ENCODE assay signal across 12 cellular contexts in genomic region chr16:15960124-15960971, GRCh38. TPM values are rescaled to one million over a fixed set of nuclear protein-coding genes. Genes with fewer than 3 reads are reported as not detected.
DNase-seq lines count a peak whose midpoint lies in the region; ATAC-seq and TF ChIP-seq lines count a peak whose summit lies in the region.
"Had no signal": no experiment of that assay in that cellular context is flagged by ENCODE, and none has a peak within 500 bp of the region (broad histone marks: within the 10 kb centered on the region; RNA-seq: fewer than 3 reads in every experiment).

No MANE protein-coding gene starts in this region.

- TF ChIP-seq CTCF in mammary epithelial cell (conservative IDR thresholded peaks at IDR 0.05 in 1 of 2, IDR thresholded peaks at IDR 0.05 in 1 of 2; ENCODE audit: extremely low read depth in 1 of 2, insufficient read depth in 1 of 2, low read depth in 1 of 2, low read length in 2 of 2) (no peak), breast epithelium (IDR thresholded peaks at IDR 0.05) (no peak), gastroesophageal sphincter (IDR thresholded peaks at IDR 0.05) (no peak)

- H3K27me3 Mint-ChIP-seq in activated CD4-positive, alpha-beta memory T cell treated with anti-CD3 and anti-CD28 coated beads for 36 hours, result no peaks in the 10 kb centered on the region

- H3K36me3 ChIP-seq in mammary epithelial cell (ENCODE audit: insufficient read depth, low read length) (no peaks in the 10 kb centered on the region), breast epithelium (no peaks in the 10 kb centered on the region), gastroesophageal sphincter (no peaks in the 10 kb centered on the region), thymus (ENCODE audit: control insufficient read depth, insufficient read depth) (no peaks in the 10 kb centered on the region)

- H3K27me3 ChIP-seq in mammary epithelial cell (ENCODE audit: insufficient read depth, low read length) (no peaks in the 10 kb centered on the region), breast epithelium (no peaks in the 10 kb centered on the region), gastroesophageal sphincter (no peaks in the 10 kb centered on the region), thymus (ENCODE audit: control insufficient read depth, insufficient read depth) (no peaks in the 10 kb centered on the region)

- peaks cover 4% of the 10 kb centered on the region for H3K4me1 ChIP-seq in mammary epithelial cell (ENCODE audit: insufficient read depth, low read length)
- H3K4me1 ChIP-seq in breast epithelium, result no peaks in the 10 kb centered on the region
- H3K4me1 ChIP-seq in gastroesophageal sphincter, result peaks cover 0 to 97% (median 48%) of the 10 kb centered on the region in 3 donors
- H3K4me1 ChIP-seq in thymus (ENCODE audit: control insufficient read depth, insufficient read depth, low read length), result peaks cover 39% of the 10 kb centered on the region

- H3K4me3 Mint-ChIP-seq in activated CD4-positive, alpha-beta memory T cell treated with anti-CD3 and anti-CD28 coated beads for 36 hours, result peak overlapping the region; percentile 78
- H3K4me3 Mint-ChIP-seq: nephron had no signal

- peaks cover 84% of the 10 kb centered on the region for H3K4me1 Mint-ChIP-seq in activated CD4-positive, alpha-beta memory T cell treated with anti-CD3 and anti-CD28 coated beads for 36 hours (ENCODE audit: low read depth)
- H3K4me1 Mint-ChIP-seq: nephron had no signal

- H4K20me1 ChIP-seq in mammary epithelial cell (ENCODE audit: insufficient read depth, low read length), result no peaks in the 10 kb centered on the region

- H3K4me2 ChIP-seq in mammary epithelial cell (ENCODE audit: insufficient read depth, low read depth, low read length), result no peak overlapping the region

- TF ChIP-seq EP300 in gastroesophageal sphincter (IDR thresholded peaks at IDR 0.05), result no peak

- in situ Hi-C loops in mammary epithelial cell (cut with MboI; ENCODE audit: low sequenced_read_pairs in 2 of 2), result loop anchor here in 1 of 2 donors (5.0 kb wide), 1 partner anchor 83 kb away; no protein-coding TSS in a partner anchor

- H3K27ac ChIP-seq in mammary epithelial cell (ENCODE audit: insufficient read depth, low read depth, low read length) (no peak overlapping the region), breast epithelium (no peak overlapping the region), gastroesophageal sphincter (peak overlapping the region in 3 of 4 donors; percentile 11 to 56 (median 55)), thymus (ENCODE audit: low read depth) (peak overlapping the region; percentile 46)

- dilution Hi-C loops in mammary epithelial cell (cut with HindIII; ENCODE audit: low sequenced_read_pairs), result no loop called here

- H2AFZ ChIP-seq in mammary epithelial cell (ENCODE audit: low read depth, low read length), result no peak overlapping the region

- H3K9ac ChIP-seq in mammary epithelial cell (ENCODE audit: insufficient read depth, low read length), result no peak overlapping the region

- H3K27ac Mint-ChIP-seq in activated CD4-positive, alpha-beta memory T cell treated with anti-CD3 and anti-CD28 coated beads for 36 hours, result peak overlapping the region; percentile 100

- TF ChIP-seq POLR2A in breast epithelium (IDR thresholded peaks at IDR 0.05), result no peak
- TF ChIP-seq POLR2A in gastroesophageal sphincter (IDR thresholded peaks at IDR 0.05), result no peak

- 84% methylated on average over 11 of the region's 12 CpGs for WGBS in mammary epithelial cell (ENCODE audit: low coverage, missing lambda C conversion rate)
- 75 to 81% methylated on average over 8 to 9 of the region's 12 CpGs for WGBS in gastroesophageal sphincter (ENCODE audit: low coverage in 1 of 2), 2 donors
- WGBS in thymus, result 87% methylated on average over 12 of the region's 12 CpGs

- CTCF ChIA-PET in mammary epithelial cell (lab: Charles Lee; ENCODE audit: low non-redundant PET), result no interaction called here
- CTCF ChIA-PET in activated CD4-positive, alpha-beta memory T cell treated with anti-CD3 and anti-CD28 coated beads for 36 hours (lab: Charles Lee), result interaction anchor here (1.1 to 2.3 kb wide), 2 partner anchors 9 to 33 kb away, joined by 3 to 12 read pairs; no protein-coding TSS in a partner anchor

- DNase-seq in mammary epithelial cell (peak; percentile 39), breast epithelium (ENCODE audit: low spot score in 2 of 2) (no peak)
- DNase-seq in activated CD4-positive, alpha-beta memory T cell treated with anti-CD3 and anti-CD28 coated beads for 36 hours, result no peak
- no peak for DNase-seq in stimulated activated CD4-positive, alpha-beta T cell treated with anti-CD3 and anti-CD28 coated beads, Interleukin-15, amount 100 ng/mL, for 24 hours
- DNase-seq: cortex of kidney, GOT3, NCI-H774 had no signal

- H3K9me3 ChIP-seq in mammary epithelial cell (replicated peaks; ENCODE audit: insufficient read depth, low read length), result no peaks in the 10 kb centered on the region
- no peaks in the 10 kb centered on the region for H3K9me3 ChIP-seq in breast epithelium
- no peaks in the 10 kb centered on the region for H3K9me3 ChIP-seq in gastroesophageal sphincter
- H3K9me3 ChIP-seq in thymus (ENCODE audit: control insufficient read depth), result peaks cover 2% of the 10 kb centered on the region

- H3K36me3 Mint-ChIP-seq in activated CD4-positive, alpha-beta memory T cell treated with anti-CD3 and anti-CD28 coated beads for 36 hours, result peaks cover 35% of the 10 kb centered on the region

- H3K9me3 Mint-ChIP-seq in activated CD4-positive, alpha-beta memory T cell treated with anti-CD3 and anti-CD28 coated beads for 36 hours, result peaks cover 20% of the 10 kb centered on the region

- no peak overlapping the region for H3K4me3 ChIP-seq in mammary epithelial cell (replicated peaks in 1 of 3; ENCODE audit: insufficient read depth in 1 of 3, low read depth in 2 of 3, low read length in 3 of 3)
- H3K4me3 ChIP-seq in breast epithelium, result no peak overlapping the region
- H3K4me3 ChIP-seq in gastroesophageal sphincter, result no peak overlapping the region
- H3K4me3 ChIP-seq in thymus (ENCODE audit: low read length), result no peak overlapping the region

- no TSS peak for BruUV-seq in mammary epithelial cell (replicated peaks; lab: Mats Ljungman, UMichigan)

- intact Hi-C loops in mammary epithelial cell (cut with micrococcal nuclease) (no loop called here), breast epithelium (cut with DNase I; ENCODE audit: low total_unique reads) (loop anchor here (2.0 kb wide), 1 partner anchor 14 kb away; no protein-coding TSS in a partner anchor)
- intact Hi-C loops in activated CD4-positive, alpha-beta memory T cell treated with anti-CD3 and anti-CD28 coated beads for 36 hours (cut with micrococcal nuclease), result loop anchor here (2.0 to 5.0 kb wide), 4 partner anchors 62 to 368 kb away; partner anchors contain the start of genes CEP20 and MARF1

- peaks cover 96% of the 10 kb centered on the region for H3K79me2 ChIP-seq in mammary epithelial cell (ENCODE audit: insufficient read depth, low read length)

- POLR2A ChIA-PET in activated CD4-positive, alpha-beta memory T cell treated with anti-CD3 and anti-CD28 coated beads for 36 hours (lab: Charles Lee), result interaction anchor here (0.6 to 2.0 kb wide), 5 partner anchors 9 to 72 kb away, joined by 3 to 6 read pairs (median 4); partner anchors contain the start of gene CEP20

- no peak for ATAC-seq in gastroesophageal sphincter
- ATAC-seq in HG03342 (IDR thresholded peaks at IDR 0.05; ENCODE audit: unreplicated experiment), result no peak
- ATAC-seq in GM21528 (IDR thresholded peaks at IDR 0.05; ENCODE audit: low FRiP score, unreplicated experiment), result no peak

RNA-seq across cellular contexts. Expression of gene ABCC1, which starts 10.9 kb away (rescaled TPM):
- 10 to 100 TPM; 45.5 to 47.2 TPM for total RNA-seq in mammary epithelial cell
- polyA plus RNA-seq in mammary epithelial cell, result 25.3 TPM
- polyA minus RNA-seq in mammary epithelial cell, result 137 TPM
- total RNA-seq in breast epithelium, result 10 to 100 TPM; 14.6 to 26.9 (median 21.3) TPM
- total RNA-seq in activated CD4-positive, alpha-beta memory T cell treated with anti-CD3 and anti-CD28 coated beads for 36 hours, result 10 to 100 TPM; 49.1 to 50.3 TPM
- total RNA-seq in gastroesophageal sphincter, result 100 to 1,000 TPM in 1 of 4 donors, 10 to 100 TPM in 3; 50.8 to 122 (median 63.1) TPM
- polyA plus RNA-seq in thymus, result 18.1 TPM

Comparison
In these comparisons a context has a peak if more than half of its experiments do, and no peak if none do; other contexts are left out.
1. H3K27ac ChIP-seq: peak in gastroesophageal sphincter (3 of 4) and thymus (single experiment); none in mammary epithelial cell (single experiment) and breast epithelium (0 of 2).